ENCODE assay signal across 8 cellular contexts in the genomic region with DNA sequence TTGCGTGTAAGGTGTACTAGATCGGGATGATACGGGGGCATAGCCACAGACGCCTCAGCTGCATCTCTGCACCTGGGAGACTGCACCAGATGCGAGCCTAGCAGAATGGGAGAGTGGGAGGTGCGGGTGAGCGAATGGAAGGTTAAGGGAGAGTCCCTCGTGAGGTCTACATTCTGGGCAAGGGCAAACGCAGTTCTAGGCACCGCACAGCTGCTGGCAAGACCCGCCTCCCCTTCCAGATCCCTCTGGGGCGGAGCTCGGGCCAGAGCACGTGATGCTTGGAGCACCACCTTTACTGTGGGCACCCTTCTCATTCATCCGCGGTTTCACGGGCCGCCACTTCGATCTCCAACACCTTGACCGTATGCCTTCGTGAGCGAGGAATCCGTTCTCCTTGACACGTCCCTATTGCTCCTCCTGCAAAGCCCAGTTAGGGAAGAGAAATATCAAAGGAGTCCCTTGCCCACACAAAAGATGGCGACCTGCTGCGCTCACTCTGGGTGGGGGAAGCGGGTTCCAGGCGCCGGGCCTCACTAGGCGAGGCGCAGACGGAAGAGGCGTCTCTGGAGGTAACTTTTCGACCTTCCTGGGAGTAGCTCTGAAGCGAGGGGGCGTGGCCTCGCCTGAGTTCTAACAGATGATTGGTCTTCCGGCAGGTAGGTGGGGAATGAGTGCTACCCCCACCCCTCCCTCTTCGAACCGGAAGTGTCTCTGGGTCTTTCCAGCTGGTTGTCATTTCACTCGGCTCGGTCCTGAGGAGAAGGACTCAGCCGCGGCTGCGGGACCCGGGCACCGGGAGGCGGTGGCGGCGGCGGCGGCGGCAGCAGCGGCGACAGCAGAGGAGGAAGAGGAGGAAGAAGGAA. TPM values are rescaled to one million over a fixed set of nuclear protein-coding genes. Genes with fewer than 3 reads are reported as not detected.
DNase-seq lines count a peak whose midpoint lies in the region; ATAC-seq and TF ChIP-seq lines count a peak whose summit lies in the region.

A gene (plus strand): TSS at position 740 of the 863 bp plus-strand sequence. CDS start 1,385 bp downstream, outside the sequence.

- H3K27me3 ChIP-seq in Panc1 (ENCODE audit: control insufficient read depth, insufficient read depth, low read length) (no peaks in the 10 kb centered on the region), esophagus (ENCODE audit: control insufficient read depth in 1 of 2, insufficient read depth in 2 of 2, low read length in 2 of 2) (no peaks in the 10 kb centered on the region), mucosa of stomach (ENCODE audit: control insufficient read depth, insufficient read depth, low read length) (no peaks in the 10 kb centered on the region)

- intact Hi-C loops in Panc1 (cut with micrococcal nuclease; ENCODE audit: unreplicated experiment): loop anchor here (5.0 kb wide), 1 partner anchor 84 kb away; no protein-coding TSS in a partner anchor

- POLR2A ChIA-PET in Panc1 (lab: Charles Lee): interaction anchor here (0.6 to 1.1 kb wide), 2 partner anchors 17 to 22 kb away, joined by 3 read pairs; no protein-coding TSS in a partner anchor

- H3K9ac ChIP-seq in mucosa of stomach (ENCODE audit: low read length): peak within 1 kb of the TSS; percentile 90

- no peaks in the 10 kb centered on the region for H3K9me3 ChIP-seq in Panc1 (ENCODE audit: control insufficient read depth, insufficient read depth, low read depth, low read length)
- no peaks in the 10 kb centered on the region for H3K9me3 ChIP-seq in esophagus (ENCODE audit: control insufficient read depth in 2 of 2, insufficient read depth in 1 of 2, low read depth in 1 of 2, low read length in 1 of 2)
- no peaks in the 10 kb centered on the region for H3K9me3 ChIP-seq in mucosa of stomach (ENCODE audit: control insufficient read depth, low read length)

- WGBS in esophagus, 2 donors: 3 to 5% methylated on average over 48 to 55 of the region's 55 CpGs

- H3K36me3 ChIP-seq in Panc1 (ENCODE audit: control insufficient read depth, insufficient read depth, low read length) (peaks cover 2% of the 10 kb centered on the region; the same call in 1 of the 2 replicates), esophagus (ENCODE audit: control insufficient read depth in 2 of 2, insufficient read depth in 2 of 2, low read length in 1 of 2) (no peaks in the 10 kb centered on the region), mucosa of stomach (ENCODE audit: control insufficient read depth, insufficient read depth, low read length) (no peaks in the 10 kb centered on the region)

- H3K27me3 Mint-ChIP-seq in activated T-cell treated with anti-CD3 and anti-CD28 coated beads, Interleukin-2, amount 50 U/mL, for 4 hours (ENCODE audit: low read depth): no peaks in the 10 kb centered on the region

- peaks cover 5% of the 10 kb centered on the region for H3K9me3 Mint-ChIP-seq in activated T-cell treated with anti-CD3 and anti-CD28 coated beads, Interleukin-2, amount 50 U/mL, for 4 hours

- ATAC-seq in GM21723 (IDR thresholded peaks at IDR 0.05; ENCODE audit: unreplicated experiment) (peak; percentile 91), Panc1 (peak; percentile 99)
- peak; percentile 97 to 98 for ATAC-seq in activated T-cell treated with anti-CD3 and anti-CD28 coated beads, Interleukin-2, amount 50 U/mL, for 4 hours

- peaks cover 23% of the 10 kb centered on the region for H3K4me1 ChIP-seq in Panc1 (ENCODE audit: control insufficient read depth, insufficient read depth, low read length)
- H3K4me1 ChIP-seq in esophagus (ENCODE audit: control insufficient read depth in 2 of 2, insufficient read depth in 2 of 2, low read length in 1 of 2): peaks cover 2 to 12% of the 10 kb centered on the region in 2 donors
- peaks cover 52% of the 10 kb centered on the region for H3K4me1 ChIP-seq in mucosa of stomach (ENCODE audit: control insufficient read depth, insufficient read depth, low read length)

- no peak for TF ChIP-seq CTCF in Panc1 (IDR thresholded peaks at IDR 0.05)

- peak within 1 kb of the TSS; percentile 74 to 84 for H3K4me3 ChIP-seq in Panc1 (ENCODE audit: low read depth in 2 of 2, low read length in 2 of 2)
- H3K4me3 ChIP-seq in esophagus (ENCODE audit: low read depth in 1 of 2, low read length in 2 of 2): peak within 1 kb of the TSS; percentile 71 to 85
- peak within 1 kb of the TSS; percentile 77 for H3K4me3 ChIP-seq in mucosa of stomach (ENCODE audit: low read length)

- peaks cover 77% of the 10 kb centered on the region for H3K4me1 Mint-ChIP-seq in activated T-cell treated with anti-CD3 and anti-CD28 coated beads, Interleukin-2, amount 50 U/mL, for 4 hours (ENCODE audit: low read depth)

- H3K36me3 Mint-ChIP-seq in activated T-cell treated with anti-CD3 and anti-CD28 coated beads, Interleukin-2, amount 50 U/mL, for 4 hours (ENCODE audit: insufficient read depth): no peaks in the 10 kb centered on the region

- H3K27ac ChIP-seq in Panc1 (ENCODE audit: low read length) (peak within 1 kb of the TSS; percentile 98), esophagus (ENCODE audit: low read depth in 2 of 2, low read length in 1 of 2) (peak within 1 kb of the TSS; percentile 86 to 91)

- in situ Hi-C loops in Panc1 (cut with HindIII; ENCODE audit: low pct_unique_long_range_greater_than_20kb, low sequenced_read_pairs): no loop called here

- no TSS peak for BruUV-seq in Panc1 (replicated peaks; lab: Mats Ljungman, UMichigan)

- CTCF ChIA-PET in Panc1 (lab: Charles Lee): interaction anchor here (0.5 kb wide), 1 partner anchor 111 kb away, joined by 4 read pairs; no protein-coding TSS in a partner anchor

- DNase-seq in DMS53 (lab: John Stamatoyannopoulos, UW) (peak; percentile 100), KG1 (lab: John Stamatoyannopoulos, UW) (peak; percentile 100), Panc1 (ENCODE audit: low read depth, low spot score) (peak; percentile 97)
- peak; percentile 97 for DNase-seq in activated T-cell treated with anti-CD3 and anti-CD28 coated beads, Interleukin-2, amount 50 U/mL, for 4 hours
- peak; percentile 91 to 92 for DNase-seq in stimulated activated CD8-positive, alpha-beta memory T cell treated with anti-CD3 and anti-CD28 coated beads, Interleukin-7, amount 100 ng/mL, for 1 hour (ENCODE audit: low read depth in 2 of 2)

- peak within 1 kb of the TSS; percentile 93 for H3K4me3 Mint-ChIP-seq in activated T-cell treated with anti-CD3 and anti-CD28 coated beads, Interleukin-2, amount 50 U/mL, for 4 hours

RNA-seq across cellular contexts. Expression of the gene that starts here (rescaled TPM):
- 27.7 TPM for total RNA-seq in Panc1 (2021; ENCODE audit: unreplicated experiment)
- 9.7 TPM for polyA plus RNA-seq in Panc1 (2012; ENCODE audit: insufficient read length)
- total RNA-seq in activated T-cell treated with anti-CD3 and anti-CD28 coated beads, Interleukin-2, amount 50 U/mL, for 4 hours: 10 to 100 TPM; 14.4 to 17.2 (median 14.9) TPM
- polyA plus RNA-seq in esophagus: 10 to 100 TPM; 10.3 to 12.4 TPM

Comparison
In these comparisons a context has a peak if more than half of its experiments do, and no peak if none do; other contexts are left out.
1. Peak in every context shown above with its lines: DNase-seq, ATAC-seq, H3K4me3 ChIP-seq and H3K27ac ChIP-seq.